ENCODE assay signal across 35 cellular contexts in the genomic region with DNA sequence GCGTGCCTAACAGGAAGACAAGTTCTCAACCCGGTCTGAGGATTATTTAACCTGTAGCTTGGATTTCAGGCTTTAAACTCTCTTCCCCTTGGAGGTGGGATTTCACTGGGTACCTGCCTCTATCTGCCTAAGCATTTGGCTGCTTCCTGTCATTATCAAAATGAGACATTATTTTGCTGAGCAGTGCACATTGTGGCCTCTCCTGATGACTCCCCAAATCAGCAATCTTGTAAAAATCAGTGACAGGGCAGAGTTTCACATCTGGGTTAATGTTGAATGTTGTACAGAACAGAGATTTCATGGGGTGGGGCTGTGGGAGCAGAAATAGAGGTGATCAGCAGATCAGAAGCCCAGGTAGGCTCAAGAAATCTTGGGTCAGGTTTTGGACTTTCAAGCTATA.
"Had no signal": no experiment of that assay in that cellular context is flagged by ENCODE, and none has a peak within 500 bp of the region (broad histone marks: within the 10 kb centered on the region; RNA-seq: fewer than 3 reads in every experiment).

No MANE protein-coding gene starts in this region.

- ATAC-seq: activated CD8-positive, alpha-beta T cell treated with anti-CD3 and anti-CD28 coated beads for 36 hours; activated naive CD4-positive, alpha-beta T cell treated with anti-CD3 and anti-CD28 coated beads, Interleukin-2, amount 50 U/mL, for 72 hours; activated T-cell treated with anti-CD3 and anti-CD28 coated beads, Interleukin-2, amount 50 U/mL, for 4 hours; activated T-cell treated with anti-CD3 and anti-CD28 coated beads, Interleukin-2, amount 50 U/mL, for 72 hours; activated T-helper 17 cell treated with anti-CD3 and anti-CD28 coated beads, Interleukin-2, amount 50 U/mL, for 72 hours; body of pancreas had no signal

- H3K4me1 Mint-ChIP-seq: activated B cell treated with CpG ODN at 0.5 μM for 24 hours; activated CD4-positive, alpha-beta T cell treated with anti-CD3 and anti-CD28 coated beads, Interleukin-2, amount 10 ng/mL, durations not matched to agents 24 days and 14 days; activated naive CD8-positive, alpha-beta T cell treated with anti-CD3 and anti-CD28 coated beads for 36 hours; activated T-helper 17 cell treated with anti-CD3 and anti-CD28 coated beads, Interleukin-2, amount 50 U/mL, for 72 hours; central memory CD8-positive, alpha-beta T cell had no signal

- H3K4me3 ChIP-seq: adrenal gland, body of pancreas, breast epithelium had no signal

- H3K4me1 ChIP-seq: adrenal gland, body of pancreas, breast epithelium had no signal

- H3K4me3 Mint-ChIP-seq: activated B cell treated with CpG ODN at 0.5 μM for 24 hours; activated CD4-positive, alpha-beta memory T cell treated with anti-CD3 and anti-CD28 coated beads for 36 hours; activated CD4-positive, alpha-beta T cell treated with anti-CD3 and anti-CD28 coated beads, Interleukin-2, amount 10 ng/mL, durations not matched to agents 24 days and 14 days; activated CD8-positive, alpha-beta T cell treated with anti-CD3 and anti-CD28 coated beads for 36 hours; activated naive CD4-positive, alpha-beta T cell treated with anti-CD3 and anti-CD28 coated beads for 36 hours; activated naive CD8-positive, alpha-beta T cell treated with anti-CD3 and anti-CD28 coated beads for 36 hours; activated T-cell treated with anti-CD3 and anti-CD28 coated beads, Interleukin-2, amount 50 U/mL, for 4 hours; activated T-cell treated with anti-CD3 and anti-CD28 coated beads, Interleukin-2, amount 50 U/mL, for 72 hours; activated T-helper 1 cell treated with anti-CD3 and anti-CD28 coated beads, Interleukin-12 subunit alpha, Interleukin-12 subunit beta, Interleukin-2, Interleukin-4 antibody, amounts not matched to agents 30 ng/mL and 10 ng/mL and 1 ng/mL, durations not matched to agents 14 hours and 24 hours and 36 hours; activated T-helper 17 cell treated with anti-CD3 and anti-CD28 coated beads, Interleukin-2, amount 50 U/mL, for 72 hours; central memory CD8-positive, alpha-beta T cell; T-helper 2 cell treated with Interferon-gamma antibody and Interleukin-4, amounts not matched to agents 5 μg/mL and 100 μg/mL, for 36 hours had no signal

- H3K27ac Mint-ChIP-seq: activated B cell treated with CpG ODN at 0.5 μM for 24 hours; activated CD4-positive, alpha-beta memory T cell treated with anti-CD3 and anti-CD28 coated beads for 36 hours; activated CD4-positive, alpha-beta T cell treated with anti-CD3 and anti-CD28 coated beads, Interleukin-2, amount 10 ng/mL, durations not matched to agents 24 days and 14 days; activated CD8-positive, alpha-beta T cell treated with anti-CD3 and anti-CD28 coated beads for 36 hours; activated naive CD4-positive, alpha-beta T cell treated with anti-CD3 and anti-CD28 coated beads for 36 hours; activated naive CD4-positive, alpha-beta T cell treated with anti-CD3 and anti-CD28 coated beads, Interleukin-2, amount 50 U/mL, for 72 hours; activated naive CD8-positive, alpha-beta T cell treated with anti-CD3 and anti-CD28 coated beads for 36 hours; activated T-cell treated with anti-CD3 and anti-CD28 coated beads, Interleukin-2, amount 50 U/mL, for 72 hours; activated T-helper 1 cell treated with anti-CD3 and anti-CD28 coated beads, Interleukin-12 subunit alpha, Interleukin-12 subunit beta, Interleukin-2, Interleukin-4 antibody, amounts not matched to agents 30 ng/mL and 10 ng/mL and 1 ng/mL, durations not matched to agents 14 hours and 24 hours and 36 hours; activated T-helper 17 cell treated with anti-CD3 and anti-CD28 coated beads, Interleukin-2, amount 50 U/mL, for 72 hours; T-helper 2 cell treated with Interferon-gamma antibody and Interleukin-4, amounts not matched to agents 5 μg/mL and 100 μg/mL, for 36 hours had no signal

- H3K27ac ChIP-seq: adrenal gland, body of pancreas, brain microvascular endothelial cell, breast epithelium, VCaP had no signal

- H3K9me3 ChIP-seq: adrenal gland, body of pancreas, breast epithelium had no signal

- H3K36me3 ChIP-seq: adrenal gland, brain microvascular endothelial cell, breast epithelium had no signal

- FAIRE-seq: astrocyte, TTC549 had no signal

- H3K27me3 ChIP-seq: adrenal gland, body of pancreas, brain microvascular endothelial cell, breast epithelium had no signal

- H3K36me3 Mint-ChIP-seq: activated CD4-positive, alpha-beta memory T cell treated with anti-CD3 and anti-CD28 coated beads for 36 hours; activated naive CD4-positive, alpha-beta T cell treated with anti-CD3 and anti-CD28 coated beads, Interleukin-2, amount 50 U/mL, for 72 hours; activated naive CD8-positive, alpha-beta T cell treated with anti-CD3 and anti-CD28 coated beads for 36 hours had no signal

- DNase-seq: activated B cell treated with CpG ODN at 0.5 μM for 24 hours; activated CD4-positive, alpha-beta memory T cell treated with anti-CD3 and anti-CD28 coated beads for 36 hours; activated CD4-positive, alpha-beta T cell treated with anti-CD3 and anti-CD28 coated beads for 4 hours; activated CD4-positive, alpha-beta T cell treated with anti-CD3 and anti-CD28 coated beads, Interleukin-2, amount 10 ng/mL, durations not matched to agents 24 days and 14 days; activated CD4-positive, alpha-beta T cell treated with anti-CD3 and anti-CD28 coated beads, Interleukin-2, amount 50 U/mL, for 1 hour; activated CD4-positive, alpha-beta T cell treated with anti-CD3 and anti-CD28 coated beads, Interleukin-2, amount 50 U/mL, for 4 hours; activated CD4-positive, CD25-positive, alpha-beta regulatory T cell treated with anti-CD3 and anti-CD28 coated beads, Interleukin-2, amount 50 U/mL, for 72 hours; activated CD8-positive, alpha-beta memory T cell treated with anti-CD3 and anti-CD28 coated beads, Interleukin-2, amount 50 U/mL, for 4 hours; activated CD8-positive, alpha-beta T cell treated with anti-CD3 and anti-CD28 coated beads for 36 hours; activated gamma-delta T cell treated with Interleukin-2 at 50 U/mL for 16 hours; activated naive CD4-positive, alpha-beta T cell; activated naive CD4-positive, alpha-beta T cell treated with anti-CD3 and anti-CD28 coated beads for 36 hours; activated naive CD4-positive, alpha-beta T cell treated with anti-CD3 and anti-CD28 coated beads, Interleukin-2, amount 50 U/mL, for 16 hours; activated naive CD8-positive, alpha-beta T cell treated with anti-CD3 and anti-CD28 coated beads for 36 hours; activated T-cell treated with anti-CD3 and anti-CD28 coated beads for 4 hours; activated T-cell treated with anti-CD3 and anti-CD28 coated beads, Interleukin-2, amount 50 U/mL, for 1 hour; activated T-cell treated with anti-CD3 and anti-CD28 coated beads, Interleukin-2, amount 50 U/mL, for 4 hours; activated T-cell treated with anti-CD3 and anti-CD28 coated beads, Interleukin-2, amount 50 U/mL, for 72 hours; adrenal gland; amniotic stem cell; aorta; body of pancreas; brain microvascular endothelial cell; caudate nucleus; T-helper 2 cell; T-helper 9 cell had no signal

- H3K27me3 Mint-ChIP-seq: activated B cell treated with CpG ODN at 0.5 μM for 24 hours; activated CD4-positive, alpha-beta memory T cell treated with anti-CD3 and anti-CD28 coated beads for 36 hours; activated CD4-positive, alpha-beta T cell treated with anti-CD3 and anti-CD28 coated beads, Interleukin-2, amount 10 ng/mL, durations not matched to agents 24 days and 14 days; activated CD8-positive, alpha-beta T cell treated with anti-CD3 and anti-CD28 coated beads for 36 hours; activated naive CD8-positive, alpha-beta T cell treated with anti-CD3 and anti-CD28 coated beads for 36 hours; activated T-helper 17 cell treated with anti-CD3 and anti-CD28 coated beads, Interleukin-2, amount 50 U/mL, for 72 hours; central memory CD8-positive, alpha-beta T cell had no signal
